ENCODE assay signal across 22 cellular contexts in the genomic region with DNA sequence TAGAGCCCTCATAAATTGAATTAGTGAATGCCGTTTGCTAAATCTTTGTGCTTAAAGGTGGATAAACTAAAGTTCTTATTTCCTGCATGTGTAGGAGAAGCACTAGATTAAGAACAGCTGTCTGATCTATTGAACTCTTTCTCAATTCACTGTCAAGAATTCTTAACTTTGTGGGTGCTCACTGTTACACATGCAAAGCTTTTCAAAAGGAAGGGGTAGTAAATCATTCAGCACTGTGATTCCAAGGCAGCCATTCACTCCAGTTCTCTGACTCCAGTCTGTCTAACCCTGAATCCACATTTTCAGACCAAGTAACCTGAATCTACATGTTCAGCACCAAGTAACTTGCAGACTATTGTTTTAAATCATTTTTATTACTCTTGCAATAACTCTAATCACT.
DNase-seq lines count a peak whose midpoint lies in the region; ATAC-seq and TF ChIP-seq lines count a peak whose summit lies in the region.
"Had no signal": no experiment of that assay in that cellular context is flagged by ENCODE, and none has a peak within 500 bp of the region (broad histone marks: within the 10 kb centered on the region; RNA-seq: fewer than 3 reads in every experiment).

No MANE protein-coding gene starts in this region.

- no peak overlapping the region for H3K27ac ChIP-seq in mesendoderm (ENCODE audit: low read depth, low read length)
- H3K27ac ChIP-seq: 22Rv1, Peyer's patch had no signal

- no peak overlapping the region for H3K4ac ChIP-seq in mesendoderm (ENCODE audit: low read depth, low read length)

- H3K27me3 ChIP-seq in mesendoderm (ENCODE audit: insufficient read depth, low read length, poor library complexity) = no peaks in the 10 kb centered on the region
- H3K27me3 ChIP-seq: BE2C, Peyer's patch had no signal

- H2BK5ac ChIP-seq in mesendoderm (ENCODE audit: low read length) = no peak overlapping the region

- no CpG with 5 or more reads among the region's 1 CpG for WGBS in mesendoderm (ENCODE audit: extremely low coverage, insufficient coverage, low lambda C conversion rate)

- no peak overlapping the region for H3K4me2 ChIP-seq in mesendoderm (ENCODE audit: low read length)

- no peak overlapping the region for H2AK5ac ChIP-seq in mesendoderm (ENCODE audit: low read length)

- H3K4me1 Mint-ChIP-seq in chondrocyte (ENCODE audit: low read depth) = no peaks in the 10 kb centered on the region

- no peaks in the 10 kb centered on the region for H3K9me3 Mint-ChIP-seq in chondrocyte (ENCODE audit: low read depth)
- H3K9me3 Mint-ChIP-seq: CD4-positive, alpha-beta T cell had no signal

- TF ChIP-seq CTCF in chondrocyte (IDR thresholded peaks at IDR 0.05) = no peak

- no peak overlapping the region for H3K23ac ChIP-seq in mesendoderm (ENCODE audit: low read length)

- no peak overlapping the region for H3K9ac ChIP-seq in mesendoderm (ENCODE audit: low read length)

- H3K18ac ChIP-seq in mesendoderm (ENCODE audit: low read length) = no peak overlapping the region

- no peak overlapping the region for H3K27ac Mint-ChIP-seq in chondrocyte (ENCODE audit: unreplicated experiment)
- H3K27ac Mint-ChIP-seq: CD4-positive, alpha-beta T cell had no signal

- H4K5ac ChIP-seq in mesendoderm (ENCODE audit: low read length) = no peak overlapping the region

- H3K36me3 ChIP-seq in mesendoderm (ENCODE audit: control insufficient read depth, insufficient read depth, low read length) = no peaks in the 10 kb centered on the region
- H3K36me3 ChIP-seq: BE2C, Peyer's patch had no signal

- H3K79me1 ChIP-seq in mesendoderm (ENCODE audit: low read length) = no peaks in the 10 kb centered on the region

- H3K27me3 Mint-ChIP-seq in chondrocyte (ENCODE audit: low read depth) = no peaks in the 10 kb centered on the region
- H3K27me3 Mint-ChIP-seq: CD4-positive, alpha-beta T cell had no signal

- ATAC-seq in GM19023 (IDR thresholded peaks at IDR 0.05; ENCODE audit: unreplicated experiment) = no peak
- no peak for ATAC-seq in HG03095 (IDR thresholded peaks at IDR 0.05; ENCODE audit: unreplicated experiment)
- ATAC-seq: Right ventricle myocardium inferior had no signal

- H4K8ac ChIP-seq in mesendoderm (ENCODE audit: low read depth, low read length) = no peak overlapping the region

- no peak overlapping the region for H2BK15ac ChIP-seq in mesendoderm (replicated peaks; ENCODE audit: low read depth)

- no peak overlapping the region for H3K56ac ChIP-seq in mesendoderm (ENCODE audit: low read length)

- no peaks in the 10 kb centered on the region for H3K4me1 ChIP-seq in mesendoderm (ENCODE audit: control insufficient read depth, low read depth, low read length)
- H3K4me1 ChIP-seq: BE2C, Peyer's patch had no signal

- H3K4me3 Mint-ChIP-seq in chondrocyte (ENCODE audit: unreplicated experiment) = no peak overlapping the region
- H3K4me3 Mint-ChIP-seq: CD4-positive, alpha-beta T cell had no signal

- H2BK120ac ChIP-seq in mesendoderm (ENCODE audit: low read depth, low read length) = no peak overlapping the region

- H3K79me2 ChIP-seq in mesendoderm (ENCODE audit: control insufficient read depth, insufficient read depth, low read length) = no peaks in the 10 kb centered on the region

- no peak overlapping the region for H3K4me3 ChIP-seq in mesendoderm (ENCODE audit: low read length)
- H3K4me3 ChIP-seq: Peyer's patch had no signal

- no peaks in the 10 kb centered on the region for H3K36me3 Mint-ChIP-seq in chondrocyte (ENCODE audit: low read depth)

- DNase-seq in NCI-H82 (lab: John Stamatoyannopoulos, UW) = peak; percentile 32
- DNase-seq in NCI-H82 treated with DMSO at 0.1 percent for 48 hours (lab: John Stamatoyannopoulos, UW; ENCODE audit: unreplicated experiment) = no peak
- DNase-seq in fibroblast of gingiva (ENCODE audit: low read depth) = peak; percentile 55
- peak; percentile 16 for DNase-seq in mesendoderm
- no peak for DNase-seq in activated T-cell treated with anti-CD3 and anti-CD28 coated beads for 4 hours
- no peak for DNase-seq in chondrocyte (ENCODE audit: low spot score)
- DNase-seq: BE2C; Calu3; CD4-positive, alpha-beta T cell; DMS79; HCEC 1CT; KBM-7; NCI-H1436; NCI-H2029; NCI-H2171; NCI-H446 treated with DMSO at 0.1 percent for 48 hours; NCI-H774; Peyer's patch had no signal

Comparison
In these comparisons a context has a peak if more than half of its experiments do, and no peak if none do; other contexts are left out.
1. DNase-seq: peak in NCI-H82 (single experiment), fibroblast of gingiva (single experiment) and mesendoderm (single experiment); none in NCI-H82 treated with DMSO at 0.1 percent for 48 hours (single experiment), activated T-cell treated with anti-CD3 and anti-CD28 coated beads for 4 hours (single experiment) and chondrocyte (single experiment).